In genomic region chr20:55242853-55243252, GRCh38 we compare ENCODE assay signal across 6 cellular contexts.
"Had no signal": no experiment of that assay in that cellular context is flagged by ENCODE, and none has a peak within 500 bp of the region (broad histone marks: within the 10 kb centered on the region; RNA-seq: fewer than 3 reads in every experiment).

No MANE protein-coding gene starts in this region.

- DNase-seq: IMR-90, KBM-7, KG1 had no signal

- ATAC-seq: HepG2, K562 had no signal

- H3K4me3 ChIP-seq: K562 had no signal

- H3K27ac ChIP-seq: HL-60 had no signal

- FAIRE-seq: HepG2, K562 had no signal
